28 cellular contexts compared by ENCODE assay signal in genomic region chr1:162956922-162957321, GRCh38.
A peak's percentile ranks its signal among the peaks of the same experiment; 100 is the strongest.
DNase-seq lines count a peak whose midpoint lies in the region; TF ChIP-seq lines count a peak whose summit lies in the region.
"Had no signal": no experiment of that assay in that cellular context is flagged by ENCODE, and none has a peak within 500 bp of the region (broad histone marks: within the 10 kb centered on the region; RNA-seq: fewer than 3 reads in every experiment).

No MANE protein-coding gene starts in this region.

- H4K8ac ChIP-seq in mesendoderm (ENCODE audit: low read depth, low read length): no peak overlapping the region

- H3K4me2 ChIP-seq in mesendoderm (ENCODE audit: low read length): no peak overlapping the region

- H3K4me3 Mint-ChIP-seq in HFFc6: no peak overlapping the region
- H3K4me3 Mint-ChIP-seq: CD14-positive monocyte; naive thymus-derived CD8-positive, alpha-beta T cell; stimulated activated effector memory CD8-positive, alpha-beta T cell treated with anti-CD3 and anti-CD28 coated beads, Interleukin-12 subunit alpha, Interleukin-12 subunit beta, amount 100 ng/mL, for 72 hours; T-helper 1 cell treated with Interleukin-12 subunit alpha and Interleukin-12 subunit beta and Interleukin-4 antibody, amounts not matched to agents 30 μg/mL and 1 μg/mL, for 36 hours had no signal

- no peak overlapping the region for H3K56ac ChIP-seq in mesendoderm (ENCODE audit: low read length)

- H3K23ac ChIP-seq in mesendoderm (ENCODE audit: low read length): no peak overlapping the region

- H3K27ac ChIP-seq in mesendoderm (ENCODE audit: low read depth, low read length) (no peak overlapping the region), esophagus squamous epithelium (no peak overlapping the region)
- H3K27ac ChIP-seq: adrenal gland, breast epithelium, coronary artery, spleen, uterus had no signal

- no peaks in the 10 kb centered on the region for H3K9me3 Mint-ChIP-seq in HFFc6
- H3K9me3 Mint-ChIP-seq: stimulated activated effector memory CD8-positive, alpha-beta T cell treated with anti-CD3 and anti-CD28 coated beads, Interleukin-12 subunit alpha, Interleukin-12 subunit beta, amount 100 ng/mL, for 72 hours; T-helper 1 cell treated with Interleukin-12 subunit alpha and Interleukin-12 subunit beta and Interleukin-4 antibody, amounts not matched to agents 30 μg/mL and 1 μg/mL, for 36 hours had no signal

- H3K4me1 Mint-ChIP-seq in HFFc6 (ENCODE audit: low read depth): peaks cover 35% of the 10 kb centered on the region
- H3K4me1 Mint-ChIP-seq: stimulated activated effector memory CD8-positive, alpha-beta T cell treated with anti-CD3 and anti-CD28 coated beads, Interleukin-12 subunit alpha, Interleukin-12 subunit beta, amount 100 ng/mL, for 72 hours had no signal

- H3K18ac ChIP-seq in mesendoderm (ENCODE audit: low read length): no peak overlapping the region

- no peak overlapping the region for H4K5ac ChIP-seq in mesendoderm (ENCODE audit: low read length)

- H3K27me3 ChIP-seq in mesendoderm (ENCODE audit: insufficient read depth, low read length, poor library complexity) (no peaks in the 10 kb centered on the region), esophagus squamous epithelium (no peaks in the 10 kb centered on the region)
- H3K27me3 ChIP-seq: adrenal gland, breast epithelium, spleen, uterus had no signal

- no peaks in the 10 kb centered on the region for H3K79me2 ChIP-seq in mesendoderm (ENCODE audit: control insufficient read depth, insufficient read depth, low read length)

- H3K9me3 ChIP-seq in esophagus squamous epithelium: no peaks in the 10 kb centered on the region
- H3K9me3 ChIP-seq: adrenal gland, breast epithelium, spleen, uterus had no signal

- no peak for TF ChIP-seq CTCF in HFFc6 (IDR thresholded peaks at IDR 0.05)
- TF ChIP-seq CTCF in esophagus squamous epithelium (IDR thresholded peaks at IDR 0.05): no peak

- no peak overlapping the region for H2BK5ac ChIP-seq in mesendoderm (ENCODE audit: low read length)

- intact Hi-C loops in esophagus squamous epithelium (cut with DNase I): no loop called here

- DNase-seq in AG08396 (ENCODE audit: low spot score) (peak; percentile 8), HFFc6 (peak; percentile 45), fibroblast of gingiva (ENCODE audit: low read depth) (peak; percentile 3), mesendoderm (peak; percentile 35), ecto neural progenitor cell (ENCODE audit: low spot score) (no peak), esophagus squamous epithelium (lab: John Stamatoyannopoulos, UW) (no peak), ACHN (no peak), KBM-7 (no peak)
- DNase-seq: activated CD4-positive, alpha-beta T cell treated with anti-CD3 and anti-CD28 coated beads for 4 hours; activated CD8-positive, alpha-beta memory T cell treated with anti-CD3 and anti-CD28 coated beads for 24 hours; activated T-cell treated with anti-CD3 and anti-CD28 coated beads, Interleukin-2, amount 50 U/mL, for 1 hour; adrenal gland; head of caudate nucleus; left colon; naive thymus-derived CD8-positive, alpha-beta T cell; NCI-H1436 treated with DMSO at 0.1 percent for 48 hours; NCI-H510A; NK-92 treated with Interleukin-12 subunit alpha and Interleukin-12 subunit beta, amount 100 ng/mL, for 24 hours; occipital lobe; spleen; stimulated activated CD4-positive, alpha-beta T cell treated with anti-CD3 and anti-CD28 coated beads, Interleukin-2, amount 100 ng/mL, for 48 hours; uterus had no signal

- H2BK120ac ChIP-seq in mesendoderm (ENCODE audit: low read depth, low read length): no peak overlapping the region

- no peak for TF ChIP-seq POLR2A in esophagus squamous epithelium (IDR thresholded peaks at IDR 0.05)

- no peaks in the 10 kb centered on the region for H3K27me3 Mint-ChIP-seq in HFFc6 (ENCODE audit: insufficient read depth)

- H3K9ac ChIP-seq in mesendoderm (ENCODE audit: low read length): no peak overlapping the region

- H3K4me1 ChIP-seq in mesendoderm (ENCODE audit: control insufficient read depth, low read depth, low read length) (no peaks in the 10 kb centered on the region), esophagus squamous epithelium (peaks cover 0 to 6% (median 0%) of the 10 kb centered on the region in 3 donors)
- H3K4me1 ChIP-seq: adrenal gland, breast epithelium, spleen, uterus had no signal

- H3K36me3 Mint-ChIP-seq in HFFc6 (ENCODE audit: low read depth): no peaks in the 10 kb centered on the region; the same call in 1 of the 2 replicates
- H3K36me3 Mint-ChIP-seq: CD14-positive monocyte; naive thymus-derived CD8-positive, alpha-beta T cell; stimulated activated effector memory CD8-positive, alpha-beta T cell treated with anti-CD3 and anti-CD28 coated beads, Interleukin-12 subunit alpha, Interleukin-12 subunit beta, amount 100 ng/mL, for 72 hours had no signal

- H3K4me3 ChIP-seq in mesendoderm (ENCODE audit: low read length): no peak overlapping the region
- no peak overlapping the region for H3K4me3 ChIP-seq in esophagus squamous epithelium
- H3K4me3 ChIP-seq: adrenal gland, breast epithelium, coronary artery, K562, spleen, uterus had no signal

- H3K36me3 ChIP-seq in mesendoderm (ENCODE audit: control insufficient read depth, insufficient read depth, low read length) (no peaks in the 10 kb centered on the region), esophagus squamous epithelium (no peaks in the 10 kb centered on the region)
- H3K36me3 ChIP-seq: adrenal gland, breast epithelium, spleen, uterus had no signal

- H2BK15ac ChIP-seq in mesendoderm (replicated peaks; ENCODE audit: low read depth): no peak overlapping the region

- no peak overlapping the region for H3K4ac ChIP-seq in mesendoderm (ENCODE audit: low read depth, low read length)

- no peak overlapping the region for H2AK5ac ChIP-seq in mesendoderm (ENCODE audit: low read length)

- in situ Hi-C loops in ACHN (cut with HindIII; ENCODE audit: low pct_ligation_motif_present, low pct_unique_long_range_greater_than_20kb, low sequenced_read_pairs): no loop called here
- in situ Hi-C loops in KBM-7 (cut with MboI; ENCODE audit: low pct_unique_long_range_greater_than_20kb, low sequenced_read_pairs): no loop called here

- H3K27ac Mint-ChIP-seq in HFFc6: peak overlapping the region; percentile 28; the same call in 1 of the 2 replicates
- H3K27ac Mint-ChIP-seq: CD14-positive monocyte; naive thymus-derived CD8-positive, alpha-beta T cell; stimulated activated effector memory CD8-positive, alpha-beta T cell treated with anti-CD3 and anti-CD28 coated beads, Interleukin-12 subunit alpha, Interleukin-12 subunit beta, amount 100 ng/mL, for 72 hours; T-helper 1 cell treated with Interleukin-12 subunit alpha and Interleukin-12 subunit beta and Interleukin-4 antibody, amounts not matched to agents 30 μg/mL and 1 μg/mL, for 36 hours had no signal

- no peaks in the 10 kb centered on the region for H3K79me1 ChIP-seq in mesendoderm (ENCODE audit: low read length)

- WGBS in mesendoderm (ENCODE audit: extremely low coverage, insufficient coverage, low lambda C conversion rate): no CpG with 5 or more reads among the region's 2 CpGs
- 46 to 56% methylated on average over 2 of the region's 2 CpGs for WGBS in esophagus squamous epithelium, 2 donors

Comparison
In these comparisons a context has a peak if more than half of its experiments do, and no peak if none do; other contexts are left out.
1. DNase-seq: peak in AG08396 (single experiment), HFFc6 (single experiment), fibroblast of gingiva (single experiment) and mesendoderm (single experiment); none in ecto neural progenitor cell (single experiment), esophagus squamous epithelium (single experiment), ACHN (single experiment) and KBM-7 (single experiment).